Comparison of ENCODE assay signal across 28 cellular contexts in genomic region chr19:46291829-46292228, GRCh38.
"Had no signal": no experiment of that assay in that cellular context is flagged by ENCODE, and none has a peak within 500 bp of the region (broad histone marks: within the 10 kb centered on the region; RNA-seq: fewer than 3 reads in every experiment).

No MANE protein-coding gene starts in this region.

- H3K4me3 Mint-ChIP-seq: stimulated activated effector memory CD8-positive, alpha-beta T cell treated with anti-CD3 and anti-CD28 coated beads, Interleukin-12 subunit alpha, Interleukin-12 subunit beta, amount 100 ng/mL, for 72 hours; stimulated activated memory B cell treated with anti-CD40 and anti-IgM and Interleukin-4, amounts not matched to agents 10 μg/mL and 1 μg/mL and 100 μg/mL, for 72 hours; stimulated activated naive B cell treated with anti-CD40 and anti-IgM and Interleukin-4, amounts not matched to agents 10 μg/mL and 1 μg/mL and 100 μg/mL, for 72 hours; stimulated activated naive CD8-positive, alpha-beta T cell treated with anti-CD3 and anti-CD28 coated beads, Interleukin-15, amount 100 ng/mL, for 72 hours; stimulated activated naive CD8-positive, alpha-beta T cell treated with anti-CD3 and anti-CD28 coated beads, Interleukin-15, Interleukin-2, amounts not matched to agents 100 ng/mL and 50 ng/mL, for 24 hours; type B pancreatic cell had no signal

- H3K27ac ChIP-seq: stomach, suprapubic skin, testis, thoracic aorta, thyroid gland, tibial artery, tibial nerve, transverse colon, upper lobe of left lung, upper lobe of right lung, uterus, vagina had no signal

- H3K36me3 ChIP-seq: stomach, suprapubic skin, thoracic aorta, thyroid gland, tibial artery, tibial nerve, transverse colon, upper lobe of left lung, upper lobe of right lung, uterus, vagina had no signal

- H3K9me3 ChIP-seq: testis, thyroid gland, upper lobe of right lung, uterus, vagina had no signal

- H3K9me3 Mint-ChIP-seq: stimulated activated effector memory CD8-positive, alpha-beta T cell treated with anti-CD3 and anti-CD28 coated beads, Interleukin-12 subunit alpha, Interleukin-12 subunit beta, amount 100 ng/mL, for 72 hours; type B pancreatic cell had no signal

- H3K4me1 Mint-ChIP-seq: stimulated activated naive CD8-positive, alpha-beta T cell treated with anti-CD3 and anti-CD28 coated beads, Interleukin-15, amount 100 ng/mL, for 72 hours had no signal

- ATAC-seq: stimulated activated effector memory CD8-positive, alpha-beta T cell treated with anti-CD3 and anti-CD28 coated beads, Interleukin-12 subunit alpha, Interleukin-12 subunit beta, amount 100 ng/mL, for 72 hours; stimulated activated memory B cell treated with anti-CD40 and anti-IgM and Interleukin-4, amounts not matched to agents 10 μg/mL and 1 μg/mL and 100 μg/mL, for 72 hours; stimulated activated naive B cell treated with anti-CD40 and anti-IgM and Interleukin-4, amounts not matched to agents 10 μg/mL and 1 μg/mL and 100 μg/mL, for 72 hours; stimulated activated naive CD8-positive, alpha-beta T cell treated with anti-CD3 and anti-CD28 coated beads, Interleukin-15, amount 100 ng/mL, for 72 hours; stimulated activated naive CD8-positive, alpha-beta T cell treated with anti-CD3 and anti-CD28 coated beads, Interleukin-15, Interleukin-2, amounts not matched to agents 100 U/mL and 50 U/mL, for 24 hours; upper lobe of right lung had no signal

- DNase-seq: stimulated activated CD4-positive, alpha-beta T cell treated with anti-CD3 and anti-CD28 coated beads, Interleukin-2, amount 100 ng/mL, for 48 hours; stimulated activated CD4-positive, alpha-beta T cell treated with anti-CD3 and anti-CD28 coated beads, Interleukin-4, amount 100 ng/mL, for 1 hour; stimulated activated CD4-positive, alpha-beta T cell treated with anti-CD3 and anti-CD28 coated beads, Interleukin-4, amount 100 ng/mL, for 24 hours; stimulated activated CD4-positive, alpha-beta T cell treated with anti-CD3 and anti-CD28 coated beads, Interleukin-4, amount 100 ng/mL, for 4 hours; stimulated activated CD8-positive, alpha-beta memory T cell treated with anti-CD3 and anti-CD28 coated beads, Interleukin-4, amount 100 ng/mL, for 48 hours; stimulated activated naive B cell treated with anti-CD40 and anti-IgM and Interleukin-4, amounts not matched to agents 10 μg/mL and 1 μg/mL and 100 μg/mL, for 72 hours; stimulated activated naive CD4-positive, alpha-beta T cell; stimulated activated naive CD4-positive, alpha-beta T cell treated with Interleukin-2 at 50 U/mL for 16 hours; stimulated activated naive CD8-positive, alpha-beta T cell treated with anti-CD3 and anti-CD28 coated beads, Interleukin-15, amount 100 ng/mL, for 72 hours; stimulated activated naive CD8-positive, alpha-beta T cell treated with anti-CD3 and anti-CD28 coated beads, Interleukin-15, Interleukin-2, amounts not matched to agents 100 U/mL and 50 U/mL, for 24 hours; stomach; substantia nigra; testis; thyroid gland; tibial artery; transverse colon; trophoblast cell; upper lobe of left lung; upper lobe of right lung; uterus had no signal

- H3K4me3 ChIP-seq: stomach, suprapubic skin, testis, thoracic aorta, thyroid gland, tibial artery, tibial nerve, transverse colon, upper lobe of left lung, upper lobe of right lung, uterus, vagina had no signal

- H3K36me3 Mint-ChIP-seq: stimulated activated effector memory CD8-positive, alpha-beta T cell treated with anti-CD3 and anti-CD28 coated beads, Interleukin-12 subunit alpha, Interleukin-12 subunit beta, amount 100 ng/mL, for 72 hours; stimulated activated memory B cell treated with anti-CD40 and anti-IgM and Interleukin-4, amounts not matched to agents 10 μg/mL and 1 μg/mL and 100 μg/mL, for 72 hours; stimulated activated naive B cell treated with anti-CD40 and anti-IgM and Interleukin-4, amounts not matched to agents 10 μg/mL and 1 μg/mL and 100 μg/mL, for 72 hours; type B pancreatic cell had no signal

- H3K27ac Mint-ChIP-seq: stimulated activated effector memory CD8-positive, alpha-beta T cell treated with anti-CD3 and anti-CD28 coated beads, Interleukin-12 subunit alpha, Interleukin-12 subunit beta, amount 100 ng/mL, for 72 hours; stimulated activated memory B cell treated with anti-CD40 and anti-IgM and Interleukin-4, amounts not matched to agents 10 μg/mL and 1 μg/mL and 100 μg/mL, for 72 hours; stimulated activated naive B cell treated with anti-CD40 and anti-IgM and Interleukin-4, amounts not matched to agents 10 μg/mL and 1 μg/mL and 100 μg/mL, for 72 hours; stimulated activated naive CD8-positive, alpha-beta T cell treated with anti-CD3 and anti-CD28 coated beads, Interleukin-15, amount 100 ng/mL, for 72 hours; stimulated activated naive CD8-positive, alpha-beta T cell treated with anti-CD3 and anti-CD28 coated beads, Interleukin-15, Interleukin-2, amounts not matched to agents 100 ng/mL and 50 ng/mL, for 24 hours; type B pancreatic cell had no signal

- H3K27me3 ChIP-seq: testis, thyroid gland, tibial artery, transverse colon, upper lobe of left lung, upper lobe of right lung, uterus, vagina had no signal
